10 cellular contexts compared by ENCODE assay signal in the genomic region with DNA sequence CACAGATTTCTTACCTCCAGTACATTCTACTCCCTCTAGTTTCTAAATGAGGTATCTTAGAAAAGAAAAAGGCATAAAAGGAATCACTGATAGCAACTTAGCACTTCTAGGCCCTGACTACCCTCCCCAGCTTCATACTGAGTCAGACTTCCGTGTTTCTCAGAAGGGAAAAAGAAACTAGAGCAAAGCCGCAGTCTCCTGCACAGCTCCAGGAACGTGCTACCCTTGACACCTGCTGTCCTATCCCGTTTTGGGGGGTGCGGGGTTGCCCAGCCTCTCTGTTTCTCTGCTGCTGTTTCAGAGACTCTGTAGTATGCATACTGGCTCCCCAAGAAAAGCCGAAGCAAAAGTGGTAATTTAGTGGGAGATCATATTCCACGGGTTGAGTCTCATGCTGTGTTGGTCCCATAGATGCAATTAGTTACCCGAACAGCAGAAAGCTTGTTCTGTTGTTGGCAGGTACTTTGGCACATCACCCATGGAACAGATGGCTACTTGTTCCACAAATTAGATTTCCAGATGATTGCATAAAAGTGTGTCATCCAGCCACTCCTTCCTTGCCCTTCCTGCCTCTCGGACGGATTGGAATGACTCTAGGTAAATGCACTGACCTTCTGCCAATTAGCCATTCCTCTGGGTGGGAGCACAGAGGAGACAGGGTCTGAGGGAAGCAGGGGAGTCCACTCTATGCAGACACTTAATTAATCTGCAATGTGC.
DNase-seq lines count a peak whose midpoint lies in the region; ATAC-seq and TF ChIP-seq lines count a peak whose summit lies in the region.
"Had no signal": no experiment of that assay in that cellular context is flagged by ENCODE, and none has a peak within 500 bp of the region (broad histone marks: within the 10 kb centered on the region; RNA-seq: fewer than 3 reads in every experiment).

No MANE protein-coding gene starts in this region.

- no peaks in the 10 kb centered on the region for H3K36me3 Mint-ChIP-seq in HFFc6 (ENCODE audit: low read depth)

- peak; percentile 35; the same call in 1 of the 3 replicates for ATAC-seq in RWPE2 (ENCODE audit: low read depth)

- no peaks in the 10 kb centered on the region for H3K9me3 Mint-ChIP-seq in HFFc6
- H3K9me3 Mint-ChIP-seq: dendritic cell treated with granulocyte-macrophage colony-stimulating factor and Interleukin-4, amounts not matched to agents 40 ng/mL and 50 ng/mL, for 4 days had no signal

- H3K9me3 ChIP-seq in RWPE2 (ENCODE audit: severe bottlenecking) = no peaks in the 10 kb centered on the region
- H3K9me3 ChIP-seq: thyroid gland had no signal

- H3K4me3 Mint-ChIP-seq in HFFc6 = peak overlapping the region; percentile 61; the same call in 1 of the 2 replicates
- H3K4me3 Mint-ChIP-seq: dendritic cell treated with granulocyte-macrophage colony-stimulating factor and Interleukin-4, amounts not matched to agents 40 ng/mL and 50 ng/mL, for 4 days had no signal

- H3K27ac ChIP-seq in RWPE2 (ENCODE audit: poor library complexity, severe bottlenecking) = no peak overlapping the region
- H3K27ac ChIP-seq: thyroid gland had no signal

- no peak overlapping the region for H3K27ac Mint-ChIP-seq in HFFc6
- H3K27ac Mint-ChIP-seq: dendritic cell treated with granulocyte-macrophage colony-stimulating factor and Interleukin-4, amounts not matched to agents 40 ng/mL and 50 ng/mL, for 4 days had no signal

- H3K27me3 ChIP-seq in RWPE2 (ENCODE audit: insufficient read depth, poor library complexity, severe bottlenecking) = peaks cover 7% of the 10 kb centered on the region
- H3K27me3 ChIP-seq: thyroid gland had no signal

- H3K36me3 ChIP-seq in RWPE2 (ENCODE audit: low read depth) = no peaks in the 10 kb centered on the region
- H3K36me3 ChIP-seq: thyroid gland had no signal

- H3K4me3 ChIP-seq in RWPE2 (ENCODE audit: severe bottlenecking) = no peak overlapping the region
- H3K4me3 ChIP-seq: thyroid gland had no signal

- H3K27me3 Mint-ChIP-seq in HFFc6 (ENCODE audit: insufficient read depth) = peaks cover 20% of the 10 kb centered on the region
- H3K27me3 Mint-ChIP-seq: dendritic cell treated with granulocyte-macrophage colony-stimulating factor and Interleukin-4, amounts not matched to agents 40 ng/mL and 50 ng/mL, for 4 days had no signal

- H3K4me1 ChIP-seq in RWPE2 (ENCODE audit: insufficient read depth, poor library complexity, severe bottlenecking) = no peaks in the 10 kb centered on the region
- H3K4me1 ChIP-seq: thyroid gland had no signal

- TF ChIP-seq CTCF in HFFc6 (IDR thresholded peaks at IDR 0.05) (no peak), RWPE2 (IDR thresholded peaks at IDR 0.05; ENCODE audit: poor library complexity, severe bottlenecking) (no peak)

- H3K4me1 Mint-ChIP-seq in HFFc6 (ENCODE audit: low read depth) = no peaks in the 10 kb centered on the region; the same call in 1 of the 2 replicates

- DNase-seq in HFFc6 (no peak), RWPE2 (ENCODE audit: low spot score) (no peak), iPS-NIHi7 (ENCODE audit: extremely low spot score) (no peak), NK-92 (lab: John Stamatoyannopoulos, UW; ENCODE audit: unreplicated experiment) (no peak), hippocampal formation (lab: John Stamatoyannopoulos, UW) (no peak), hypothalamus (lab: John Stamatoyannopoulos, UW) (no peak)
- peak; percentile 84 for DNase-seq in activated effector memory CD4-positive, alpha-beta T cell treated with anti-CD3 and anti-CD28 coated beads, Interleukin-2, amount 50 U/mL, for 16 hours
- peak; percentile 50 for DNase-seq in stimulated activated CD4-positive, alpha-beta T cell treated with anti-CD3 and anti-CD28 coated beads, Interleukin-4, amount 100 ng/mL, for 1 hour
- DNase-seq: thyroid gland had no signal

Comparison
In these comparisons a context has a peak if more than half of its experiments do, and no peak if none do; other contexts are left out.
1. DNase-seq: peak in activated effector memory CD4-positive, alpha-beta T cell treated with anti-CD3 and anti-CD28 coated beads, Interleukin-2, amount 50 U/mL, for 16 hours (single experiment) and stimulated activated CD4-positive, alpha-beta T cell treated with anti-CD3 and anti-CD28 coated beads, Interleukin-4, amount 100 ng/mL, for 1 hour (single experiment); none in HFFc6 (single experiment), RWPE2 (single experiment), iPS-NIHi7 (single experiment), NK-92 (single experiment), hippocampal formation (0 of 2) and hypothalamus (0 of 51).